14 cellular contexts compared by ENCODE assay signal in the genomic region with DNA sequence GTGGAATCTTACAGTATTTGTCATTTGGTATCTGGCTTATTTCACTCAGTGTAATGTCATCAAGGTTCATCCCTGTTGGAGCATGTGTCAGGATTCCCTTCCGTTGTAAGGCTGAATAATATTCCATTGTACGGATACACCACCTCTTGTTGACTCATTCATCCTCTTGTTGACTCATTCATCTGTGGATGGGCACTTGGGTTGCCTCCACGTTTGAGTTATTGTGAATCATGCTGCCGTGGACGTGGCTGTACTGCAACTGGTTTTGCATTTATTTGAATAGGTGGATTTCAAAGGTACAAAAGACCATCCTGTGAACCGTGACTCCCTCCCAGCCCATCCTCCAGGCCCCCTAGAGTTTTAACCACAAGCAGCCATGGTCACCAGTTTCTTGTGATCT. TPM values are rescaled to one million over a fixed set of nuclear protein-coding genes. Genes with fewer than 3 reads are reported as not detected.
DNase-seq lines count a peak whose midpoint lies in the region; ATAC-seq, FAIRE-seq and TF ChIP-seq lines count a peak whose summit lies in the region.
"Had no signal": no experiment of that assay in that cellular context is flagged by ENCODE, and none has a peak within 500 bp of the region (broad histone marks: within the 10 kb centered on the region; RNA-seq: fewer than 3 reads in every experiment).

No MANE protein-coding gene starts in this region.

- peaks cover 1% of the 10 kb centered on the region for H3K36me3 ChIP-seq in bronchial epithelial cell (ENCODE audit: control insufficient read depth, insufficient read depth, low read length)
- peaks cover 0 to 28% (median 0%) of the 10 kb centered on the region in 3 donors for H3K36me3 ChIP-seq in Peyer's patch

- H3K27ac ChIP-seq in Peyer's patch = no peak overlapping the region
- H3K27ac ChIP-seq: vagina had no signal

- H3K4me1 ChIP-seq in Peyer's patch = no peaks in the 10 kb centered on the region
- H3K4me1 ChIP-seq: vagina had no signal

- no peaks in the 10 kb centered on the region for H3K9me3 ChIP-seq in Peyer's patch
- H3K9me3 ChIP-seq: vagina had no signal

- TF ChIP-seq CTCF in bronchial epithelial cell (IDR thresholded peaks at IDR 0.05; ENCODE audit: insufficient read depth, low read length, severe bottlenecking) = no peak
- TF ChIP-seq CTCF in Peyer's patch (IDR thresholded peaks at IDR 0.05) = no peak

- no peaks in the 10 kb centered on the region for H3K27me3 ChIP-seq in bronchial epithelial cell (ENCODE audit: control insufficient read depth, insufficient read depth, low read length)
- H3K27me3 ChIP-seq in Peyer's patch = no peaks in the 10 kb centered on the region
- H3K27me3 ChIP-seq: vagina had no signal

- ATAC-seq in GM18498 (IDR thresholded peaks at IDR 0.05; ENCODE audit: unreplicated experiment) = no peak
- ATAC-seq: left ventricle myocardium superior had no signal

- FAIRE-seq in bronchial epithelial cell (lab: Jason Lieb, UNC) = peak; percentile 97
- FAIRE-seq: endometrium had no signal

- H3K4me3 ChIP-seq in bronchial epithelial cell (ENCODE audit: low read depth, low read length) (no peak overlapping the region), Peyer's patch (no peak overlapping the region)
- H3K4me3 ChIP-seq: vagina had no signal

- no peak for TF ChIP-seq POLR2A in Peyer's patch (IDR thresholded peaks at IDR 0.05)

- peak; percentile 90 for DNase-seq in DMS53 treated with DMSO at 0.1 percent for 48 hours (lab: John Stamatoyannopoulos, UW; ENCODE audit: unreplicated experiment)
- peak; percentile 59 for DNase-seq in NCI-H460 (ENCODE audit: extremely low read depth, low read depth)
- peak; percentile 99 for DNase-seq in bronchial epithelial cell (ENCODE audit: low read depth)
- DNase-seq in myocyte (ENCODE audit: low read depth) = peak; percentile 30
- DNase-seq in Peyer's patch = no peak
- DNase-seq in OCI-M2 (lab: John Stamatoyannopoulos, UW; ENCODE audit: unreplicated experiment) = no peak
- no peak for DNase-seq in NCI-H446 (lab: John Stamatoyannopoulos, UW)
- DNase-seq: activated naive CD4-positive, alpha-beta T cell treated with anti-CD3 and anti-CD28 coated beads, Interleukin-2, amount 50 U/mL, for 16 hours; left ventricle myocardium superior; NCI-H1092 treated with DMSO at 0.1 percent for 48 hours had no signal

RNA-seq across cellular contexts. Expression of gene TCP10L, which starts 11.9 kb away (rescaled TPM):
- total RNA-seq in NCI-H460 (2014; rRNA removed; shearing (Covaris generic)) = 0.84 TPM in 1 of 2 replicates, not detected in the other
- 0.06 and 3.3 TPM in 2 replicates for polyA plus RNA-seq in NCI-H460 (2014; cell fraction: nucleus; rRNA removed)
- total RNA-seq in bronchial epithelial cell (0.13 and 0.26 TPM in 2 replicates), myocyte (0.83 and 3.3 TPM in 2 replicates), Peyer's patch (1 to 10 TPM in 1 of 4 donors, not detected in 3; 9.9 TPM)
- polyA plus RNA-seq in myocyte (2012) = 1.2 TPM
- total RNA-seq: G401, vagina had no signal

RNA-seq across cellular contexts. Expression of gene CFAP298, which starts 15.0 kb away (rescaled TPM):
- total RNA-seq in NCI-H460 (2014; rRNA removed; shearing (Covaris generic)) = 44.5 and 52.7 TPM in 2 replicates
- 43.0 and 59.4 TPM in 2 replicates for polyA plus RNA-seq in NCI-H460 (2014; cell fraction: nucleus; rRNA removed)
- total RNA-seq in bronchial epithelial cell = 37.6 and 39.9 TPM in 2 replicates
- 55.5 and 71.4 TPM in 2 replicates for total RNA-seq in myocyte
- 35.1 TPM for polyA plus RNA-seq in myocyte (2012)
- total RNA-seq in Peyer's patch = 10 to 100 TPM; 17.3 to 28.0 (median 20.6) TPM

Comparison
In these comparisons a context has a peak if more than half of its experiments do, and no peak if none do; other contexts are left out.
1. DNase-seq: peak in DMS53 treated with DMSO at 0.1 percent for 48 hours (single experiment), NCI-H460 (single experiment), bronchial epithelial cell (single experiment) and myocyte (single experiment); none in Peyer's patch (0 of 3), OCI-M2 (single experiment) and NCI-H446 (0 of 2).